Comparison of ENCODE assay signal across 9 cellular contexts in the genomic region with DNA sequence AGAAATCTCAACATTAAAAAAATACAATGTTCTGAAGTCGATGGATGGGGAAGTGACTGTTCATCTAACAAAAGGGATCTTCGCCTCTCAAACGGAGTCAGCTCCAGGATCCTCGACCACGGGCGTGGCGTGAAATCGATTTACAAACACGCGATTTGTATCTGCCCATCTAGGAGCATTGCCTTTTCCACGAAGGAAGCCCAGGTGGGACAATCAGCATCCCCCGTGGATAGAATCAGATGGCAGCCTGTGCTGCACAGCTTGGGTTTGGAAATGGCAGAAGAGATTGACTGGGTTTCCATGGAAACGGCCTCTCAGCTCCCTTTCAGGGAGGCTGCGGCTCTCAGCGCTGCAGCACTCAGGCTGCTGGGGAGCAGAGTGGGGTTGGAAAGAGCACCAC.
A peak's percentile ranks its signal among the peaks of the same experiment; 100 is the strongest.
DNase-seq lines count a peak whose midpoint lies in the region; ATAC-seq, FAIRE-seq and TF ChIP-seq lines count a peak whose summit lies in the region.
"Had no signal": no experiment of that assay in that cellular context is flagged by ENCODE, and none has a peak within 500 bp of the region (broad histone marks: within the 10 kb centered on the region; RNA-seq: fewer than 3 reads in every experiment).

No MANE protein-coding gene starts in this region.

- H3K79me2 ChIP-seq in neural cell (replicated peaks; ENCODE audit: insufficient read depth, low read length), result no peaks in the 10 kb centered on the region

- H3K4me2 ChIP-seq in neural cell (ENCODE audit: low read length), result peak overlapping the region; percentile 83

- TF ChIP-seq RAD21 in neural cell (conservative IDR thresholded peaks at IDR 0.05), result peak; percentile 29

- TF ChIP-seq CTCF in chondrocyte (IDR thresholded peaks at IDR 0.05) (peak; percentile 41), neural cell (IDR thresholded peaks at IDR 0.05; ENCODE audit: poor library complexity, severe bottlenecking) (peak; percentile 51)

- no peaks in the 10 kb centered on the region for H3K36me3 Mint-ChIP-seq in chondrocyte (ENCODE audit: low read depth)

- H3K4me1 Mint-ChIP-seq in chondrocyte (ENCODE audit: low read depth), result peaks cover 9% of the 10 kb centered on the region

- no peaks in the 10 kb centered on the region for H3K9me3 ChIP-seq in neural cell (ENCODE audit: low read length)
- H3K9me3 ChIP-seq: left lung had no signal

- H3F3A ChIP-seq in neural cell (ENCODE audit: insufficient read depth, low read length, poor library complexity, severe bottlenecking), result peaks cover 3% of the 10 kb centered on the region

- peak overlapping the region; percentile 100 for H3K27ac ChIP-seq in neural cell (ENCODE audit: low read length)
- H3K27ac ChIP-seq: left lung had no signal

- no peaks in the 10 kb centered on the region for H3K27me3 ChIP-seq in neural cell (ENCODE audit: insufficient read depth, low read depth, low read length)

- H3K4me3 Mint-ChIP-seq in chondrocyte (ENCODE audit: unreplicated experiment), result peak overlapping the region; percentile 67

- H3K36me3 ChIP-seq in neural cell (ENCODE audit: insufficient read depth, low read length), result peaks cover 8% of the 10 kb centered on the region
- H3K36me3 ChIP-seq: left lung had no signal

- H3K27ac Mint-ChIP-seq in chondrocyte (ENCODE audit: unreplicated experiment), result no peak overlapping the region

- no peak for FAIRE-seq in H54 (lab: Jason Lieb, UNC)

- no peaks in the 10 kb centered on the region for H4K20me1 ChIP-seq in neural cell (ENCODE audit: insufficient read depth)

- ATAC-seq in GM21576 (IDR thresholded peaks at IDR 0.05; ENCODE audit: unreplicated experiment) (no peak), GM18909 (IDR thresholded peaks at IDR 0.05; ENCODE audit: poor library complexity, unreplicated experiment) (no peak)

- H3K9ac ChIP-seq in neural cell (ENCODE audit: low read length), result peak overlapping the region; percentile 87

- H3K9me3 Mint-ChIP-seq in chondrocyte (ENCODE audit: low read depth), result no peaks in the 10 kb centered on the region

- no peaks in the 10 kb centered on the region for H3K9me2 ChIP-seq in neural cell (ENCODE audit: insufficient read depth, low read length)

- H3K27me3 Mint-ChIP-seq in chondrocyte (ENCODE audit: low read depth), result peaks cover 41% of the 10 kb centered on the region

- DNase-seq in DMS79 (lab: John Stamatoyannopoulos, UW) (peak; percentile 67), NCI-H2171 (lab: John Stamatoyannopoulos, UW) (peak; percentile 95), chondrocyte (ENCODE audit: low spot score) (no peak), H54 (ENCODE audit: insufficient read length, low spot score) (no peak), GM03348 (ENCODE audit: low spot score) (no peak)
- DNase-seq: left lung had no signal

- TF ChIP-seq POLR2A in H54 (IDR thresholded peaks at IDR 0.05; ENCODE audit: low read depth, low read length), result no peak

- peak; percentile 78 for TF ChIP-seq EP300 in neural cell (conservative IDR thresholded peaks at IDR 0.05; ENCODE audit: poor library complexity, severe bottlenecking)

- H2AFZ ChIP-seq in neural cell (ENCODE audit: low read depth, low read length), result no peak overlapping the region

- peak overlapping the region; percentile 65 for H3K4me3 ChIP-seq in neural cell (ENCODE audit: low read length)
- H3K4me3 ChIP-seq: left lung had no signal

TF ChIP-seq in neural cell, 6 proteins besides CTCF, POLR2A, EP300 and RAD21:
- TF ChIP-seq TAF1 (IDR thresholded peaks at IDR 0.05; ENCODE audit: low read depth) (peak; percentile 36), SMC3 (conservative IDR thresholded peaks at IDR 0.05; ENCODE audit: poor library complexity) (peak; percentile 59), EZH2 (IDR thresholded peaks at IDR 0.05; ENCODE audit: borderline replicate concordance, insufficient read depth, low read length, poor library complexity, severe bottlenecking) (no peak), POLR2AphosphoS5 (IDR thresholded peaks at IDR 0.05) (peak; percentile 71), MXI1 (conservative IDR thresholded peaks at IDR 0.05; ENCODE audit: poor library complexity, severe bottlenecking) (peak; percentile 50)
- TF ChIP-seq, protein P1, sequence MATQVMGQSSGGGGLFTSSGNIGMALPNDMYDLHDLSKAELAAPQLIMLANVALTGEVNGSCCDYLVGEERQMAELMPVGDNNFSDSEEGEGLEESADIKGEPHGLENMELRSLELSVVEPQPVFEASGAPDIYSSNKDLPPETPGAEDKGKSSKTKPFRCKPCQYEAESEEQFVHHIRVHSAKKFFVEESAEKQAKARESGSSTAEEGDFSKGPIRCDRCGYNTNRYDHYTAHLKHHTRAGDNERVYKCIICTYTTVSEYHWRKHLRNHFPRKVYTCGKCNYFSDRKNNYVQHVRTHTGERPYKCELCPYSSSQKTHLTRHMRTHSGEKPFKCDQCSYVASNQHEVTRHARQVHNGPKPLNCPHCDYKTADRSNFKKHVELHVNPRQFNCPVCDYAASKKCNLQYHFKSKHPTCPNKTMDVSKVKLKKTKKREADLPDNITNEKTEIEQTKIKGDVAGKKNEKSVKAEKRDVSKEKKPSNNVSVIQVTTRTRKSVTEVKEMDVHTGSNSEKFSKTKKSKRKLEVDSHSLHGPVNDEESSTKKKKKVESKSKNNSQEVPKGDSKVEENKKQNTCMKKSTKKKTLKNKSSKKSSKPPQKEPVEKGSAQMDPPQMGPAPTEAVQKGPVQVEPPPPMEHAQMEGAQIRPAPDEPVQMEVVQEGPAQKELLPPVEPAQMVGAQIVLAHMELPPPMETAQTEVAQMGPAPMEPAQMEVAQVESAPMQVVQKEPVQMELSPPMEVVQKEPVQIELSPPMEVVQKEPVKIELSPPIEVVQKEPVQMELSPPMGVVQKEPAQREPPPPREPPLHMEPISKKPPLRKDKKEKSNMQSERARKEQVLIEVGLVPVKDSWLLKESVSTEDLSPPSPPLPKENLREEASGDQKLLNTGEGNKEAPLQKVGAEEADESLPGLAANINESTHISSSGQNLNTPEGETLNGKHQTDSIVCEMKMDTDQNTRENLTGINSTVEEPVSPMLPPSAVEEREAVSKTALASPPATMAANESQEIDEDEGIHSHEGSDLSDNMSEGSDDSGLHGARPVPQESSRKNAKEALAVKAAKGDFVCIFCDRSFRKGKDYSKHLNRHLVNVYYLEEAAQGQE (IDR thresholded peaks at IDR 0.05; ENCODE audit: borderline replicate concordance), result peak; percentile 81

Comparison
In these comparisons a context has a peak if more than half of its experiments do, and no peak if none do; other contexts are left out.
1. DNase-seq: peak in DMS79 (single experiment) and NCI-H2171 (single experiment); none in chondrocyte (single experiment), H54 (single experiment) and GM03348 (single experiment).